Comparison of ENCODE assay signal across 14 cellular contexts in genomic region chr20:58146761-58147160, GRCh38.
"Had no signal": no experiment of that assay in that cellular context is flagged by ENCODE, and none has a peak within 500 bp of the region (broad histone marks: within the 10 kb centered on the region; RNA-seq: fewer than 3 reads in every experiment).

No MANE protein-coding gene starts in this region.

- H3K4me3 ChIP-seq: hepatocyte, mucosa of descending colon, SJCRH30 had no signal

- DNase-seq: activated CD4-positive, alpha-beta T cell treated with anti-CD3 and anti-CD28 coated beads, Interleukin-2, amount 10 ng/mL, durations not matched to agents 24 days and 14 days; activated CD8-positive, alpha-beta T cell treated with anti-CD3 and anti-CD28 coated beads for 36 hours; activated naive CD4-positive, alpha-beta T cell treated with anti-CD3 and anti-CD28 coated beads for 36 hours; activated T-cell treated with anti-CD3 and anti-CD28 coated beads, Interleukin-2, amount 50 U/mL, for 1 hour; effector memory CD8-positive, alpha-beta T cell; left ventricle myocardium superior; mucosa of descending colon; naive B cell; SJCRH30; stimulated activated CD4-positive, alpha-beta T cell treated with anti-CD3 and anti-CD28 coated beads, Interleukin-2, amount 100 ng/mL, for 24 hours; stimulated activated naive CD8-positive, alpha-beta T cell treated with anti-CD3 and anti-CD28 coated beads, Interleukin-15, Interleukin-2, amounts not matched to agents 100 U/mL and 50 U/mL, for 24 hours; substantia nigra; T1000 had no signal

- H3K36me3 ChIP-seq: SJCRH30 had no signal

- H3K27ac ChIP-seq: hepatocyte, SJCRH30 had no signal

- H3K9me3 ChIP-seq: mucosa of descending colon had no signal
